In genomic region chr17:36182176-36183000, GRCh38 we compare ENCODE assay signal across 10 cellular contexts. TPM values are rescaled to one million over a fixed set of nuclear protein-coding genes. Genes with fewer than 3 reads are reported as not detected.
A peak's percentile ranks its signal among the peaks of the same experiment; 100 is the strongest.
DNase-seq lines count a peak whose midpoint lies in the region; ATAC-seq, FAIRE-seq and TF ChIP-seq lines count a peak whose summit lies in the region.
"Had no signal": no experiment of that assay in that cellular context is flagged by ENCODE, and none has a peak within 500 bp of the region (broad histone marks: within the 10 kb centered on the region; RNA-seq: fewer than 3 reads in every experiment).

No MANE protein-coding gene starts in this region.

- no peak for FAIRE-seq in A549 (lab: Jason Lieb, UNC)
- no peak for FAIRE-seq in D721Med (lab: Jason Lieb, UNC)

- peaks cover 0 to 6% (median 4%) of the 10 kb centered on the region in 3 donors for H3K4me1 Mint-ChIP-seq in naive B cell

- H3K36me3 ChIP-seq in HUES48 (ENCODE audit: control insufficient read depth, insufficient read depth, low read length), result no peaks in the 10 kb centered on the region

- peaks cover 30% of the 10 kb centered on the region for H3K27me3 ChIP-seq in HUES48 (ENCODE audit: control insufficient read depth, insufficient read depth, low read length)

- TF ChIP-seq POLR2A in A549 (IDR thresholded peaks at IDR 0.05; ENCODE audit: low read length), result no peak

- POLR2A ChIA-PET in A549 (lab: Yijun Ruan, JAX), result interaction anchor here (1.2 kb wide), 1 partner anchor 10 kb away, joined by 3 read pairs; no protein-coding TSS in a partner anchor

- peaks cover 24 to 46% (median 40%) of the 10 kb centered on the region in 3 donors for H3K27me3 Mint-ChIP-seq in naive B cell

- no peaks in the 10 kb centered on the region for H3K36me3 Mint-ChIP-seq in naive B cell

- CTCF ChIA-PET in A549 (lab: Yijun Ruan, JAX), result interaction anchor here (1.0 to 2.3 kb wide), 3 partner anchors 33 to 213 kb away, joined by 4 to 10 read pairs (median 4); no protein-coding TSS in a partner anchor

- no peak overlapping the region for H3K9ac ChIP-seq in HUES48 (ENCODE audit: low read depth, low read length)

- H3K9me3 ChIP-seq in A549, result no peaks in the 10 kb centered on the region
- no peaks in the 10 kb centered on the region for H3K9me3 ChIP-seq in HUES48 (ENCODE audit: control insufficient read depth, insufficient read depth, low read length)

- H3K4me2 ChIP-seq in A549, result peak overlapping the region; percentile 96

- H3K4me1 ChIP-seq in A549 (0 out of 3 replicates have a peak, but pooled peaks cover 6% of the 10 kb centered on the region), HUES48 (ENCODE audit: control insufficient read depth, insufficient read depth, low read length) (no peaks in the 10 kb centered on the region)

- peak overlapping the region; percentile 20 to 76 (median 58) for H3K4me3 Mint-ChIP-seq in naive B cell

- H3K4me3 ChIP-seq in A549 (peak overlapping the region; percentile 62), HUES48 (ENCODE audit: low read depth, low read length) (peak overlapping the region; percentile 60), epithelial cell of proximal tubule (ENCODE audit: low read depth, low read length) (peak overlapping the region; percentile 58)

- DNase-seq in A549 (ENCODE audit: low read depth in 1 of 2, low spot score in 1 of 2), result no peak
- DNase-seq in epithelial cell of proximal tubule (ENCODE audit: low read depth), result no peak
- DNase-seq in naive B cell, result no peak
- no peak for DNase-seq in kidney glomerular epithelial cell (lab: John Stamatoyannopoulos, UW)
- no peak for DNase-seq in AML-193 (lab: John Stamatoyannopoulos, UW)
- no peak for DNase-seq in D721Med (ENCODE audit: insufficient read length, low spot score)
- DNase-seq: DMS79, midbrain had no signal

- TF ChIP-seq RAD21 in A549 (conservative IDR thresholded peaks at IDR 0.05 in 1 of 2, IDR thresholded peaks at IDR 0.05 in 1 of 2), result no peak

- TF ChIP-seq EP300 in A549 (IDR thresholded peaks at IDR 0.05), result no peak

- 55% methylated on average over 35 of the region's 48 CpGs for WGBS in A549 (ENCODE audit: missing lambda C conversion rate)

- peak; percentile 11 to 45; a peak in 4 of 6 replicates for ATAC-seq in A549
- ATAC-seq in naive B cell (ENCODE audit: low read depth in 2 of 2), result peak in 1 of 2 donors; percentile 5
- ATAC-seq in GM19395 (IDR thresholded peaks at IDR 0.05; ENCODE audit: unreplicated experiment), result no peak

- TF ChIP-seq CTCF in A549 (IDR thresholded peaks at IDR 0.05) (no peak), epithelial cell of proximal tubule (conservative IDR thresholded peaks at IDR 0.05; ENCODE audit: low read depth, low read length) (no peak), D721Med (IDR thresholded peaks at IDR 0.05; ENCODE audit: insufficient read depth, missing control alignments) (no peak)

- H3K27ac ChIP-seq in A549 (peak overlapping the region; percentile 70 to 91), HUES48 (ENCODE audit: low read depth, low read length) (no peak overlapping the region)

- peak overlapping the region in 1 of 6 donors; percentile 69 for H3K27ac Mint-ChIP-seq in naive B cell

- no peaks in the 10 kb centered on the region for H3K9me3 Mint-ChIP-seq in naive B cell

TF ChIP-seq in A549, 52 proteins besides CTCF, POLR2A, EP300 and RAD21:
- TF ChIP-seq CBX2 (IDR thresholded peaks at IDR 0.05; ENCODE audit: borderline replicate concordance, low read depth) (no peak), CEBPB (IDR thresholded peaks at IDR 0.05) (no peak), ESRRA (IDR thresholded peaks at IDR 0.05; ENCODE audit: borderline replicate concordance, low read length) (no peak), EHMT2 (IDR thresholded peaks at IDR 0.05; ENCODE audit: low read depth) (no peak), HOXA7 (CRISPR knock-in tag; IDR thresholded peaks at IDR 0.05) (no peak), CHD2 (IDR thresholded peaks at IDR 0.05; ENCODE audit: low read length, partially characterized antibody) (no peak), CHD4 (IDR thresholded peaks at IDR 0.05; ENCODE audit: borderline replicate concordance) (no peak), CBX8 (IDR thresholded peaks at IDR 0.05) (no peak), GATA3 (IDR thresholded peaks at IDR 0.05; ENCODE audit: borderline replicate concordance) (no peak), TP53 (CRISPR knock-in tag; IDR thresholded peaks at IDR 0.05) (no peak), JUN (IDR thresholded peaks at IDR 0.05) (no peak), EHF (CRISPR knock-in tag; IDR thresholded peaks at IDR 0.05) (no peak), HOXB13 (CRISPR knock-in tag; IDR thresholded peaks at IDR 0.05; ENCODE audit: low read depth) (no peak), HOXB5 (CRISPR knock-in tag; IDR thresholded peaks at IDR 0.05) (no peak), MAZ (IDR thresholded peaks at IDR 0.05; ENCODE audit: borderline replicate concordance, low read depth, low read length) (no peak), ZC3H11A (IDR thresholded peaks at IDR 0.05) (no peak), SREBF2 (IDR thresholded peaks at IDR 0.05) (no peak)
- TF ChIP-seq, protein P1, sequence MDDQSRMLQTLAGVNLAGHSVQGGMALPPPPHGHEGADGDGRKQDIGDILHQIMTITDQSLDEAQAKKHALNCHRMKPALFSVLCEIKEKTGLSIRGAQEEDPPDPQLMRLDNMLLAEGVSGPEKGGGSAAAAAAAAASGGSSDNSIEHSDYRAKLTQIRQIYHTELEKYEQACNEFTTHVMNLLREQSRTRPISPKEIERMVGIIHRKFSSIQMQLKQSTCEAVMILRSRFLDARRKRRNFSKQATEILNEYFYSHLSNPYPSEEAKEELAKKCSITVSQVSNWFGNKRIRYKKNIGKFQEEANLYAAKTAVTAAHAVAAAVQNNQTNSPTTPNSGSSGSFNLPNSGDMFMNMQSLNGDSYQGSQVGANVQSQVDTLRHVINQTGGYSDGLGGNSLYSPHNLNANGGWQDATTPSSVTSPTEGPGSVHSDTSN (IDR thresholded peaks at IDR 0.05), result no peak
- TF ChIP-seq, protein P2, sequence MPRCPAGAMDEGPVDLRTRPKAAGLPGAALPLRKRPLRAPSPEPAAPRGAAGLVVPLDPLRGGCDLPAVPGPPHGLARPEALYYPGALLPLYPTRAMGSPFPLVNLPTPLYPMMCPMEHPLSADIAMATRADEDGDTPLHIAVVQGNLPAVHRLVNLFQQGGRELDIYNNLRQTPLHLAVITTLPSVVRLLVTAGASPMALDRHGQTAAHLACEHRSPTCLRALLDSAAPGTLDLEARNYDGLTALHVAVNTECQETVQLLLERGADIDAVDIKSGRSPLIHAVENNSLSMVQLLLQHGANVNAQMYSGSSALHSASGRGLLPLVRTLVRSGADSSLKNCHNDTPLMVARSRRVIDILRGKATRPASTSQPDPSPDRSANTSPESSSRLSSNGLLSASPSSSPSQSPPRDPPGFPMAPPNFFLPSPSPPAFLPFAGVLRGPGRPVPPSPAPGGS (IDR thresholded peaks at IDR 0.05), result no peak

RNA-seq across cellular contexts. Expression of gene TBC1D3B, which starts 6.0 kb away (rescaled TPM):
- 1.2 and 1.5 TPM in 2 replicates for polyA plus RNA-seq in A549 (2011; rRNA removed)
- 1.1 and 1.3 TPM in 2 replicates for polyA plus RNA-seq in A549 (2012; cell fraction: cytosol; rRNA removed)
- 5.1 and 6.6 TPM in 2 replicates for polyA plus RNA-seq in A549 (2012; cell fraction: nucleus; rRNA removed)
- polyA plus RNA-seq in A549 (2017; fragmentation: RNase III; extraction: RNeasy Plus Mini Kit Qiagen cat#74134 plus additional on column Dnase treatment), result 4.7 to 5.9 TPM (median 5.6 TPM) in 3 replicates
- polyA minus RNA-seq in A549 (2011; rRNA and poly(A)+ RNA removed), result 0.54 and 0.91 TPM in 2 replicates
- 4.8 TPM in 1 of 2 replicates, not detected in the other for total RNA-seq in epithelial cell of proximal tubule
- under 1 TPM in 1 of 6 donors, not detected in 5; 0.73 TPM for polyA plus RNA-seq in naive B cell (ENCODE audit: low read depth in 6 of 6)

RNA-seq across cellular contexts. Expression of gene CCL3L1, which starts 14.2 kb away (rescaled TPM):
- not detected in 2 replicates for polyA plus RNA-seq in A549 (2011; rRNA removed)
- polyA plus RNA-seq in A549 (2012; cell fraction: cytosol; rRNA removed), result not detected in 2 replicates
- polyA plus RNA-seq in A549 (2012; cell fraction: nucleus; rRNA removed), result not detected in 2 replicates
- polyA plus RNA-seq in A549 (2017; fragmentation: RNase III; extraction: RNeasy Plus Mini Kit Qiagen cat#74134 plus additional on column Dnase treatment), result not detected in 3 replicates
- polyA minus RNA-seq in A549 (2011; rRNA and poly(A)+ RNA removed), result not detected in 2 replicates
- not detected in 2 replicates for total RNA-seq in epithelial cell of proximal tubule
- polyA plus RNA-seq in naive B cell (ENCODE audit: low read depth in 6 of 6), result 1 to 10 TPM in 1 of 6 donors, under 1 TPM in 3, not detected in 2; 0.48 to 1.5 (median 0.71) TPM

RNA-seq across cellular contexts. Expression of gene CCL4L2, which starts 28.5 kb away (rescaled TPM):
- not detected in 2 replicates for polyA plus RNA-seq in A549 (2011; rRNA removed)
- not detected in 2 replicates for polyA plus RNA-seq in A549 (2012; cell fraction: cytosol; rRNA removed)
- polyA plus RNA-seq in A549 (2012; cell fraction: nucleus; rRNA removed), result not detected in 2 replicates
- polyA plus RNA-seq in A549 (2017; fragmentation: RNase III; extraction: RNeasy Plus Mini Kit Qiagen cat#74134 plus additional on column Dnase treatment), result not detected in 3 replicates
- not detected in 2 replicates for polyA minus RNA-seq in A549 (2011; rRNA and poly(A)+ RNA removed)
- total RNA-seq in epithelial cell of proximal tubule, result not detected in 2 replicates
- polyA plus RNA-seq in naive B cell (ENCODE audit: low read depth in 6 of 6), result 1 to 10 TPM in 2 of 6 donors, not detected in 4; 1.6 to 6.6 TPM
